ENCODE assay signal across 26 cellular contexts in the genomic region with DNA sequence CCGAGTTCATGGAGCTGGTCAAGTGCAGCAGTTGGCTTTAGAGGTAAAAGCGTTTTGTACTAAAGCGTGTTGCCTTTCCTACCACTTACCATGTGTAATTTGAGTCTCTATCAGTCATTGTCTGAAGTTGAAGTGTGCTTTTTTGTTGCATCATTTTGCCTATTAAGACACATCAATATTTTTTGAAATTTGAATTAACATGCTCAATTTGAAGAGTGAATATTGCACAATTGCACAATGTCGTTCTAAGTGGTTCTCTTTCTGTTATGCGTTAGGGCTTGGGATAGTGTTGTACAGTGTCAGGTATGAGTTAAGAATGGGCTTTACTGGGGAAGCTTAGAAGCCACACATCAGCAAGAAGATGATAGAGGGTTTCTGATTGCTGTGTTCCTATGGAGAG.
"Had no signal": no experiment of that assay in that cellular context is flagged by ENCODE, and none has a peak within 500 bp of the region (broad histone marks: within the 10 kb centered on the region; RNA-seq: fewer than 3 reads in every experiment).

No MANE protein-coding gene starts in this region.

- H3K4me3 ChIP-seq: gastroesophageal sphincter, hepatocyte, left ventricle myocardium inferior, lung, mucosa of descending colon, skin epidermis, thyroid gland, upper lobe of left lung, vagina had no signal

- H3K4me3 Mint-ChIP-seq: activated B cell treated with CpG ODN at 0.5 μM for 24 hours; activated CD8-positive, alpha-beta T cell treated with anti-CD3 and anti-CD28 coated beads for 36 hours; activated T-cell treated with anti-CD3 and anti-CD28 coated beads, Interleukin-2, amount 50 U/mL, for 4 hours; activated T-helper 17 cell treated with anti-CD3 and anti-CD28 coated beads, Interleukin-2, amount 50 U/mL, for 72 hours; effector memory CD8-positive, alpha-beta T cell; natural killer cell treated with Interleukin-12 subunit alpha and Interleukin-12 subunit beta and Interleukin-15 and Interleukin-18, amount 100 ng/mL, for 72 hours; stimulated activated memory B cell treated with anti-CD40 and anti-IgM and Interleukin-4, amounts not matched to agents 10 μg/mL and 1 μg/mL and 100 μg/mL, for 72 hours; stimulated activated naive CD8-positive, alpha-beta T cell treated with anti-CD3 and anti-CD28 coated beads, Interleukin-15, amount 100 ng/mL, for 72 hours had no signal

- H2AFZ ChIP-seq: hepatocyte had no signal

- H3K27ac Mint-ChIP-seq: activated B cell treated with CpG ODN at 0.5 μM for 24 hours; activated CD8-positive, alpha-beta T cell treated with anti-CD3 and anti-CD28 coated beads for 36 hours; activated T-helper 17 cell treated with anti-CD3 and anti-CD28 coated beads, Interleukin-2, amount 50 U/mL, for 72 hours; effector memory CD8-positive, alpha-beta T cell; natural killer cell treated with Interleukin-12 subunit alpha and Interleukin-12 subunit beta and Interleukin-15 and Interleukin-18, amount 100 ng/mL, for 72 hours; stimulated activated memory B cell treated with anti-CD40 and anti-IgM and Interleukin-4, amounts not matched to agents 10 μg/mL and 1 μg/mL and 100 μg/mL, for 72 hours had no signal

- ATAC-seq: activated CD8-positive, alpha-beta T cell treated with anti-CD3 and anti-CD28 coated beads for 36 hours; activated T-cell treated with anti-CD3 and anti-CD28 coated beads, Interleukin-2, amount 50 U/mL, for 4 hours; activated T-helper 17 cell treated with anti-CD3 and anti-CD28 coated beads, Interleukin-2, amount 50 U/mL, for 72 hours; effector memory CD8-positive, alpha-beta T cell; gastroesophageal sphincter; mucosa of descending colon; natural killer cell treated with Interleukin-12 subunit alpha and Interleukin-12 subunit beta and Interleukin-15 and Interleukin-18, amount 100 ng/mL, for 72 hours; sciatic nerve; stimulated activated memory B cell treated with anti-CD40 and anti-IgM and Interleukin-4, amounts not matched to agents 10 μg/mL and 1 μg/mL and 100 μg/mL, for 72 hours; stimulated activated naive CD8-positive, alpha-beta T cell treated with anti-CD3 and anti-CD28 coated beads, Interleukin-15, amount 100 ng/mL, for 72 hours had no signal

- H3K27me3 ChIP-seq: brain microvascular endothelial cell, gastroesophageal sphincter, hepatocyte, thyroid gland, upper lobe of left lung, vagina had no signal

- H3K4me2 ChIP-seq: hepatocyte had no signal

- H3K27me3 Mint-ChIP-seq: activated B cell treated with CpG ODN at 0.5 μM for 24 hours; activated CD8-positive, alpha-beta T cell treated with anti-CD3 and anti-CD28 coated beads for 36 hours; activated T-helper 17 cell treated with anti-CD3 and anti-CD28 coated beads, Interleukin-2, amount 50 U/mL, for 72 hours; effector memory CD8-positive, alpha-beta T cell; natural killer cell treated with Interleukin-12 subunit alpha and Interleukin-12 subunit beta and Interleukin-15 and Interleukin-18, amount 100 ng/mL, for 72 hours; stimulated activated memory B cell treated with anti-CD40 and anti-IgM and Interleukin-4, amounts not matched to agents 10 μg/mL and 1 μg/mL and 100 μg/mL, for 72 hours; stimulated activated naive CD8-positive, alpha-beta T cell treated with anti-CD3 and anti-CD28 coated beads, Interleukin-15, amount 100 ng/mL, for 72 hours had no signal

- H3K9me3 Mint-ChIP-seq: activated B cell treated with CpG ODN at 0.5 μM for 24 hours; activated CD8-positive, alpha-beta T cell treated with anti-CD3 and anti-CD28 coated beads for 36 hours; activated T-cell treated with anti-CD3 and anti-CD28 coated beads, Interleukin-2, amount 50 U/mL, for 4 hours; activated T-helper 17 cell treated with anti-CD3 and anti-CD28 coated beads, Interleukin-2, amount 50 U/mL, for 72 hours; effector memory CD8-positive, alpha-beta T cell; natural killer cell treated with Interleukin-12 subunit alpha and Interleukin-12 subunit beta and Interleukin-15 and Interleukin-18, amount 100 ng/mL, for 72 hours; stimulated activated memory B cell treated with anti-CD40 and anti-IgM and Interleukin-4, amounts not matched to agents 10 μg/mL and 1 μg/mL and 100 μg/mL, for 72 hours; stimulated activated naive CD8-positive, alpha-beta T cell treated with anti-CD3 and anti-CD28 coated beads, Interleukin-15, amount 100 ng/mL, for 72 hours had no signal

- H3K4me1 ChIP-seq: gastroesophageal sphincter, left ventricle myocardium inferior, thyroid gland, upper lobe of left lung, vagina had no signal

- H3K27ac ChIP-seq: brain microvascular endothelial cell, gastroesophageal sphincter, hepatocyte, left ventricle myocardium inferior, skin epidermis, thyroid gland, upper lobe of left lung, vagina had no signal

- DNase-seq: activated B cell treated with CpG ODN at 0.5 μM for 24 hours; activated CD4-positive, alpha-beta T cell treated with anti-CD3 and anti-CD28 coated beads, Interleukin-2, amount 50 U/mL, for 1 hour; activated CD8-positive, alpha-beta T cell treated with anti-CD3 and anti-CD28 coated beads for 36 hours; activated gamma-delta T cell treated with Interleukin-2 at 50 U/mL for 16 hours; activated naive CD4-positive, alpha-beta T cell treated with anti-CD3 and anti-CD28 coated beads, Interleukin-2, amount 50 U/mL, for 16 hours; activated T-cell treated with anti-CD3 and anti-CD28 coated beads, Interleukin-2, amount 50 U/mL, for 4 hours; amniotic stem cell; brain microvascular endothelial cell; cortex of kidney; effector memory CD8-positive, alpha-beta T cell; islet precursor cell; left ventricle myocardium inferior; mucosa of descending colon; stimulated activated CD4-positive, alpha-beta T cell treated with anti-CD3 and anti-CD28 coated beads, Interleukin-4, amount 100 ng/mL, for 24 hours; stimulated activated naive CD8-positive, alpha-beta T cell treated with anti-CD3 and anti-CD28 coated beads, Interleukin-15, amount 100 ng/mL, for 72 hours; thyroid gland; upper lobe of left lung had no signal

- H3K79me2 ChIP-seq: hepatocyte had no signal

- H3K4me1 Mint-ChIP-seq: activated B cell treated with CpG ODN at 0.5 μM for 24 hours; activated T-helper 17 cell treated with anti-CD3 and anti-CD28 coated beads, Interleukin-2, amount 50 U/mL, for 72 hours; stimulated activated memory B cell treated with anti-CD40 and anti-IgM and Interleukin-4, amounts not matched to agents 10 μg/mL and 1 μg/mL and 100 μg/mL, for 72 hours; stimulated activated naive CD8-positive, alpha-beta T cell treated with anti-CD3 and anti-CD28 coated beads, Interleukin-15, amount 100 ng/mL, for 72 hours had no signal
